ENCODE assay signal across 21 cellular contexts in genomic region chr3:123070471-123070870, GRCh38. TPM values are rescaled to one million over a fixed set of nuclear protein-coding genes. Genes with fewer than 3 reads are reported as not detected.
DNase-seq lines count a peak whose midpoint lies in the region; ATAC-seq, FAIRE-seq and TF ChIP-seq lines count a peak whose summit lies in the region.
"Had no signal": no experiment of that assay in that cellular context is flagged by ENCODE, and none has a peak within 500 bp of the region (broad histone marks: within the 10 kb centered on the region; RNA-seq: fewer than 3 reads in every experiment).

No MANE protein-coding gene starts in this region.

- peak overlapping the region; percentile 39 for H3K27ac ChIP-seq in C4-2B
- no peak overlapping the region for H3K27ac ChIP-seq in neuronal stem cell (replicated peaks; ENCODE audit: low read length)
- no peak overlapping the region for H3K27ac ChIP-seq in foreskin keratinocyte
- H3K27ac ChIP-seq in small intestine (ENCODE audit: low read depth in 1 of 2, low read length in 1 of 2), result no peak overlapping the region

- H3K4me1 ChIP-seq in Loucy (ENCODE audit: insufficient read depth, low read length, poor library complexity, severe bottlenecking), result peaks cover 86% of the 10 kb centered on the region
- peaks cover 5 to 13% of the 10 kb centered on the region in 2 donors for H3K4me1 ChIP-seq in neuronal stem cell (ENCODE audit: control insufficient read depth in 2 of 2, insufficient read depth in 1 of 2, low read depth in 1 of 2, low read length in 2 of 2)
- H3K4me1 ChIP-seq in foreskin keratinocyte, result peaks cover 12% of the 10 kb centered on the region
- H3K4me1 ChIP-seq in small intestine (ENCODE audit: control insufficient read depth in 2 of 2, insufficient read depth in 1 of 2, low read depth in 1 of 2, low read length in 1 of 2), result peaks cover 0 to 2% of the 10 kb centered on the region in 2 donors

- no peaks in the 10 kb centered on the region for H3K9me2 ChIP-seq in Loucy (replicated peaks; ENCODE audit: low read depth, low read length)

- H3K36me3 ChIP-seq in Loucy (ENCODE audit: insufficient read depth, low read length) (no peaks in the 10 kb centered on the region), neuronal stem cell (replicated peaks in 1 of 2; ENCODE audit: control insufficient read depth in 2 of 2, insufficient read depth in 2 of 2, low read length in 2 of 2) (no peaks in the 10 kb centered on the region), small intestine (ENCODE audit: control insufficient read depth in 2 of 2, insufficient read depth in 2 of 2, low read length in 2 of 2) (no peaks in the 10 kb centered on the region)
- H3K36me3 ChIP-seq: Peyer's patch had no signal

- H3K9ac ChIP-seq in Loucy (ENCODE audit: low read depth, low read length, poor library complexity, severe bottlenecking) (peak overlapping the region; percentile 10), neuronal stem cell (ENCODE audit: low read depth, low read length, poor library complexity) (no peak overlapping the region)

- no peak overlapping the region for H3K23ac ChIP-seq in neuronal stem cell (ENCODE audit: low read depth, low read length, poor library complexity)

- peaks cover 49% of the 10 kb centered on the region for H4K20me1 ChIP-seq in Loucy (ENCODE audit: insufficient read depth, low read length, poor library complexity, severe bottlenecking)

- no peak for FAIRE-seq in small intestine (lab: Jason Lieb, UNC)
- FAIRE-seq: G401.6, GM12891, GM19239, H1 had no signal

- DNase-seq in islet precursor cell (peak; percentile 52), neuronal stem cell (ENCODE audit: low spot score) (no peak), foreskin keratinocyte (no peak), posterior vena cava (ENCODE audit: low spot score) (no peak), small intestine (no peak), OCI-M2 (lab: John Stamatoyannopoulos, UW; ENCODE audit: unreplicated experiment) (no peak)
- DNase-seq: Calu3; CD4-positive, CD25-positive, alpha-beta regulatory T cell; KG1; MG63; NCI-H1105; NCI-H187 treated with DMSO at 0.1 percent for 48 hours; NCI-H2171; NCI-H748 treated with DMSO at 0.1 percent for 48 hours; Peyer's patch had no signal

- no peak overlapping the region for H2BK12ac ChIP-seq in neuronal stem cell (ENCODE audit: low read length)

- no CpG with 5 or more reads among the region's 8 CpGs for WGBS in neuronal stem cell (ENCODE audit: extremely low coverage in 2 of 2, insufficient read length in 2 of 2, insufficient replicate concordance in 1 of 2), 2 donors
- WGBS in small intestine, 3 donors, result 70 to 81% (median 80%) methylated on average over 8 of the region's 8 CpGs

- H3K79me1 ChIP-seq in neuronal stem cell (ENCODE audit: low read depth, low read length), result no peaks in the 10 kb centered on the region

- H2BK15ac ChIP-seq in neuronal stem cell (ENCODE audit: low read length), result no peak overlapping the region

- intact Hi-C loops in posterior vena cava (cut with DNase I), result no loop called here

- H3K9me3 ChIP-seq in Loucy (ENCODE audit: insufficient read depth, low read depth, low read length) (no peaks in the 10 kb centered on the region), neuronal stem cell (replicated peaks in 1 of 2; ENCODE audit: control insufficient read depth in 2 of 2, insufficient read depth in 1 of 2, low read depth in 1 of 2, low read length in 2 of 2) (no peaks in the 10 kb centered on the region), small intestine (ENCODE audit: control insufficient read depth, low read depth) (no peaks in the 10 kb centered on the region)
- H3K9me3 ChIP-seq: MG63, Peyer's patch had no signal

- H2AK5ac ChIP-seq in neuronal stem cell (ENCODE audit: low read depth, low read length), result no peak overlapping the region

- H3K4ac ChIP-seq in neuronal stem cell (ENCODE audit: low read length), result no peak overlapping the region

- H2BK120ac ChIP-seq in neuronal stem cell (ENCODE audit: low read depth, low read length), result no peak overlapping the region

- H3K27me3 ChIP-seq in Loucy (ENCODE audit: insufficient read depth, low read length, poor library complexity, severe bottlenecking), result no peaks in the 10 kb centered on the region
- H3K27me3 ChIP-seq in neuronal stem cell (ENCODE audit: control insufficient read depth in 3 of 3, insufficient read depth in 3 of 3, low read depth in 1 of 3, low read length in 3 of 3), result peaks cover 0 to 19% (median 3%) of the 10 kb centered on the region in 3 experiments
- H3K27me3 ChIP-seq in foreskin keratinocyte, result no peaks in the 10 kb centered on the region
- no peaks in the 10 kb centered on the region for H3K27me3 ChIP-seq in small intestine (ENCODE audit: control insufficient read depth in 2 of 2, insufficient read depth in 2 of 2, low read length in 2 of 2)
- H3K27me3 ChIP-seq: MG63, Peyer's patch had no signal

- H3K18ac ChIP-seq in neuronal stem cell (ENCODE audit: low read length), result no peak overlapping the region

- no peak for ATAC-seq in foreskin keratinocyte

- peak overlapping the region; percentile 42 for H3K4me3 ChIP-seq in Loucy (ENCODE audit: low read length, poor library complexity, severe bottlenecking)
- H3K4me3 ChIP-seq in neuronal stem cell (ENCODE audit: low read length in 2 of 2), result no peak overlapping the region
- no peak overlapping the region for H3K4me3 ChIP-seq in small intestine (ENCODE audit: low read depth in 1 of 2, low read length in 2 of 2)
- H3K4me3 ChIP-seq: MG63, Peyer's patch had no signal

- H4K8ac ChIP-seq in neuronal stem cell (ENCODE audit: low read depth, low read length), result no peak overlapping the region

- H2BK5ac ChIP-seq in neuronal stem cell (ENCODE audit: low read length), result no peak overlapping the region

- TF ChIP-seq CTCF in C4-2B (conservative IDR thresholded peaks at IDR 0.05) (no peak), Loucy (conservative IDR thresholded peaks at IDR 0.05; ENCODE audit: low read length) (no peak), foreskin keratinocyte (conservative IDR thresholded peaks at IDR 0.05) (no peak)

- H2AFZ ChIP-seq in Loucy (ENCODE audit: low read length), result no peak overlapping the region
- H2AFZ ChIP-seq in neuronal stem cell (ENCODE audit: low read length), result no peak overlapping the region

- peaks cover 3% of the 10 kb centered on the region; the same call in 1 of the 2 replicates for H3F3A ChIP-seq in Loucy (ENCODE audit: low read depth)

- H3K4me2 ChIP-seq in Loucy (ENCODE audit: low read depth, low read length, poor library complexity, severe bottlenecking) (peak overlapping the region; percentile 98), neuronal stem cell (ENCODE audit: insufficient read depth, low read length, poor library complexity, severe bottlenecking) (no peak overlapping the region)

- peak overlapping the region; percentile 0 for H4K91ac ChIP-seq in neuronal stem cell (ENCODE audit: low read depth, low read length, poor library complexity)

- no peak overlapping the region for H3K14ac ChIP-seq in neuronal stem cell (ENCODE audit: low read length)

- H3K79me2 ChIP-seq in Loucy (ENCODE audit: insufficient read depth, low read length), result peaks cover 84% of the 10 kb centered on the region

RNA-seq across cellular contexts. Expression of gene PDIA5, which starts 3.6 kb away (rescaled TPM):
- 5.9 TPM for polyA plus RNA-seq in neuronal stem cell (2013, experiment 1 of 2)
- polyA plus RNA-seq in neuronal stem cell (2013, experiment 2 of 2), result 6.0 TPM
- 27.2 and 29.2 TPM in 2 replicates for total RNA-seq in foreskin keratinocyte
- 25.6 and 27.9 TPM in 2 replicates for polyA plus RNA-seq in foreskin keratinocyte
- 10 to 100 TPM; 29.5 to 29.6 TPM for total RNA-seq in posterior vena cava
- 10 to 100 TPM in 1 of 3 donors, 1 to 10 TPM in 2; 4.6 to 27.7 (median 4.7) TPM for polyA plus RNA-seq in small intestine

RNA-seq across cellular contexts. Expression of gene SEMA5B, which starts 42.9 kb away (rescaled TPM):
- 19.4 TPM for polyA plus RNA-seq in neuronal stem cell (2013, experiment 1 of 2)
- polyA plus RNA-seq in neuronal stem cell (2013, experiment 2 of 2), result 18.9 TPM
- total RNA-seq in foreskin keratinocyte, result not detected in 2 replicates
- polyA plus RNA-seq in foreskin keratinocyte, result not detected in 2 replicates
- total RNA-seq in posterior vena cava, result 1 to 10 TPM in 1 of 2 donors, under 1 TPM in 1; 0.93 to 1.3 TPM
- polyA plus RNA-seq in small intestine, result 1 to 10 TPM in 1 of 3 donors, under 1 TPM in 1, not detected in 1; 0.75 to 1.9 TPM
- total RNA-seq: Calu3; CD4-positive, CD25-positive, alpha-beta regulatory T cell had no signal
